In the genomic region with DNA sequence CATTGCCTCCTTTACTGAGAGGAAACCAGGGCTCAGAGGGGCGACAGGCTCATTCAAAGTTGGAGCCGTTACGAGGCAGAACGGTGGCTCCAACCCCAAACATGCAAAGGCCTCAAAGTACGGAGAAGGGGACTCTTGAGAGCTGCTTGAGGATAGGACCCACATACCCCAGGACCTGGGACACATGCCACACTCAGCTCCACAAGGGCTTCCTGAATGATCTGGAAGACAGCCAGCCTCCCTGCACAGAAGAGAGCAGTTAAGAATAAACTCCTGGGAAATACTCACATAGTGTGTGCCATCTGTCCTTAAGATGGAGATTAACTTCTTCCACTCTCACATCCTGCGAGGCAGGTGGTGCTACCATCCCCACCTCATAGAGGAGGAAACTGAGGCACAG, we compare ENCODE assay signal across 17 cellular contexts. TPM values are rescaled to one million over a fixed set of nuclear protein-coding genes. Genes with fewer than 3 reads are reported as not detected.
A peak's percentile ranks its signal among the peaks of the same experiment; 100 is the strongest.
DNase-seq lines count a peak whose midpoint lies in the region; ATAC-seq and TF ChIP-seq lines count a peak whose summit lies in the region.
"Had no signal": no experiment of that assay in that cellular context is flagged by ENCODE, and none has a peak within 500 bp of the region (broad histone marks: within the 10 kb centered on the region; RNA-seq: fewer than 3 reads in every experiment).

No MANE protein-coding gene starts in this region.

- H3K27me3 ChIP-seq in lower lobe of right lung (ENCODE audit: low read depth): no peaks in the 10 kb centered on the region
- H3K27me3 ChIP-seq: ascending aorta, neural progenitor cell had no signal

- no peaks in the 10 kb centered on the region for H3K9me3 Mint-ChIP-seq in stimulated activated naive B cell treated with anti-CD40 and anti-IgM and Interleukin-4, amounts not matched to agents 10 μg/mL and 1 μg/mL and 100 μg/mL, for 72 hours
- H3K9me3 Mint-ChIP-seq: activated B cell treated with CpG ODN at 0.5 μM for 24 hours, memory B cell, neural progenitor cell had no signal

- H3K4me1 ChIP-seq in lower lobe of right lung: peaks cover 10% of the 10 kb centered on the region
- H3K4me1 ChIP-seq: ascending aorta, neural progenitor cell had no signal

- intact Hi-C loops in lower lobe of right lung (cut with DNase I): no loop called here

- H3K4me3 Mint-ChIP-seq in stimulated activated naive B cell treated with anti-CD40 and anti-IgM and Interleukin-4, amounts not matched to agents 10 μg/mL and 1 μg/mL and 100 μg/mL, for 72 hours: no peak overlapping the region
- H3K4me3 Mint-ChIP-seq: activated B cell treated with CpG ODN at 0.5 μM for 24 hours; activated CD8-positive, alpha-beta memory T cell treated with anti-CD3 and anti-CD28 coated beads, Interleukin-2, amount 10 ng/mL, durations not matched to agents 7 days and 5 days; B cell; memory B cell had no signal

- peak; percentile 53 to 73 for ATAC-seq in lower lobe of right lung
- no peak for ATAC-seq in esophagus mucosa
- no peak for ATAC-seq in stimulated activated naive B cell treated with anti-CD40 and anti-IgM and Interleukin-4, amounts not matched to agents 10 μg/mL and 1 μg/mL and 100 μg/mL, for 72 hours (replicated peaks)
- ATAC-seq: activated CD8-positive, alpha-beta memory T cell treated with anti-CD3 and anti-CD28 coated beads, Interleukin-2, amount 10 ng/mL, durations not matched to agents 7 days and 5 days had no signal

- H3K27ac ChIP-seq in lower lobe of right lung: no peak overlapping the region
- H3K27ac ChIP-seq: neural progenitor cell had no signal

- H3K36me3 ChIP-seq in lower lobe of right lung: peaks cover 93% of the 10 kb centered on the region
- H3K36me3 ChIP-seq: neural progenitor cell had no signal

- no peak overlapping the region for H3K27ac Mint-ChIP-seq in stimulated activated naive B cell treated with anti-CD40 and anti-IgM and Interleukin-4, amounts not matched to agents 10 μg/mL and 1 μg/mL and 100 μg/mL, for 72 hours
- H3K27ac Mint-ChIP-seq: activated B cell treated with CpG ODN at 0.5 μM for 24 hours; activated CD8-positive, alpha-beta memory T cell treated with anti-CD3 and anti-CD28 coated beads, Interleukin-2, amount 10 ng/mL, durations not matched to agents 7 days and 5 days; B cell; memory B cell had no signal

- no peak for TF ChIP-seq CTCF in lower lobe of right lung (IDR thresholded peaks at IDR 0.05)

- peaks cover 0 to 10% of the 10 kb centered on the region in 2 donors for H3K27me3 Mint-ChIP-seq in stimulated activated naive B cell treated with anti-CD40 and anti-IgM and Interleukin-4, amounts not matched to agents 10 μg/mL and 1 μg/mL and 100 μg/mL, for 72 hours
- H3K27me3 Mint-ChIP-seq: activated B cell treated with CpG ODN at 0.5 μM for 24 hours; activated CD8-positive, alpha-beta memory T cell treated with anti-CD3 and anti-CD28 coated beads, Interleukin-2, amount 10 ng/mL, durations not matched to agents 7 days and 5 days; B cell had no signal

- no peak overlapping the region for H3K4me3 ChIP-seq in lower lobe of right lung
- H3K4me3 ChIP-seq: ascending aorta, neural progenitor cell had no signal

- H3K9me3 ChIP-seq in lower lobe of right lung: no peaks in the 10 kb centered on the region
- H3K9me3 ChIP-seq: ascending aorta had no signal

- DNase-seq in DMS79 (lab: John Stamatoyannopoulos, UW) (peak; percentile 58), NCI-H446 treated with DMSO at 0.1 percent for 48 hours (lab: John Stamatoyannopoulos, UW) (peak; percentile 11), cerebellar cortex (ENCODE audit: low spot score) (peak; percentile 62), lower lobe of right lung (peak; percentile 67), EL (no peak), epidermal melanocyte (ENCODE audit: insufficient read length, low spot score) (no peak)
- DNase-seq in stimulated activated naive B cell treated with anti-CD40 and anti-IgM and Interleukin-4, amounts not matched to agents 10 μg/mL and 1 μg/mL and 100 μg/mL, for 72 hours: no peak
- DNase-seq: activated B cell treated with CpG ODN at 0.5 μM for 24 hours; activated CD8-positive, alpha-beta memory T cell treated with anti-CD3 and anti-CD28 coated beads, Interleukin-2, amount 10 ng/mL, durations not matched to agents 7 days and 5 days; activated gamma-delta T cell; stimulated activated CD4-positive, alpha-beta T cell treated with anti-CD3 and anti-CD28 coated beads, Interleukin-4, amount 100 ng/mL, for 24 hours had no signal

- no peaks in the 10 kb centered on the region for H3K36me3 Mint-ChIP-seq in stimulated activated naive B cell treated with anti-CD40 and anti-IgM and Interleukin-4, amounts not matched to agents 10 μg/mL and 1 μg/mL and 100 μg/mL, for 72 hours
- H3K36me3 Mint-ChIP-seq: activated CD8-positive, alpha-beta memory T cell treated with anti-CD3 and anti-CD28 coated beads, Interleukin-2, amount 10 ng/mL, durations not matched to agents 7 days and 5 days; memory B cell had no signal

- no peaks in the 10 kb centered on the region for H3K4me1 Mint-ChIP-seq in stimulated activated naive B cell treated with anti-CD40 and anti-IgM and Interleukin-4, amounts not matched to agents 10 μg/mL and 1 μg/mL and 100 μg/mL, for 72 hours
- H3K4me1 Mint-ChIP-seq: activated B cell treated with CpG ODN at 0.5 μM for 24 hours; activated CD8-positive, alpha-beta memory T cell treated with anti-CD3 and anti-CD28 coated beads, Interleukin-2, amount 10 ng/mL, durations not matched to agents 7 days and 5 days; B cell; neural progenitor cell had no signal

RNA-seq across cellular contexts. Expression of a gene that starts 26.6 kb away (rescaled TPM):
- total RNA-seq in lower lobe of right lung: not detected
- 6.7 TPM for total RNA-seq in esophagus mucosa
- total RNA-seq: ascending aorta had no signal

RNA-seq across cellular contexts. Expression of a gene that starts 39.5 kb away (rescaled TPM):
- 66.6 TPM for total RNA-seq in lower lobe of right lung
- 126 TPM for total RNA-seq in esophagus mucosa

RNA-seq across cellular contexts. Expression of a gene that starts 42.6 kb away (rescaled TPM):
- total RNA-seq in lower lobe of right lung (not detected), esophagus mucosa (not detected)
- total RNA-seq: activated B cell treated with CpG ODN at 0.5 μM for 24 hours; activated CD8-positive, alpha-beta memory T cell treated with anti-CD3 and anti-CD28 coated beads, Interleukin-2, amount 10 ng/mL, durations not matched to agents 7 days and 5 days; ascending aorta; B cell; urinary bladder had no signal

Comparison
In these comparisons a context has a peak if more than half of its experiments do, and no peak if none do; other contexts are left out.
1. DNase-seq: peak in DMS79 (single experiment), NCI-H446 treated with DMSO at 0.1 percent for 48 hours (single experiment), cerebellar cortex (single experiment) and lower lobe of right lung (single experiment); none in EL (single experiment), stimulated activated naive B cell treated with anti-CD40 and anti-IgM and Interleukin-4, amounts not matched to agents 10 μg/mL and 1 μg/mL and 100 μg/mL, for 72 hours (single experiment) and epidermal melanocyte (single experiment).
2. ATAC-seq: peak in lower lobe of right lung (2 of 2); none in esophagus mucosa (single experiment) and stimulated activated naive B cell treated with anti-CD40 and anti-IgM and Interleukin-4, amounts not matched to agents 10 μg/mL and 1 μg/mL and 100 μg/mL, for 72 hours (0 of 2).